Comparison of ENCODE assay signal across 19 cellular contexts in the genomic region with DNA sequence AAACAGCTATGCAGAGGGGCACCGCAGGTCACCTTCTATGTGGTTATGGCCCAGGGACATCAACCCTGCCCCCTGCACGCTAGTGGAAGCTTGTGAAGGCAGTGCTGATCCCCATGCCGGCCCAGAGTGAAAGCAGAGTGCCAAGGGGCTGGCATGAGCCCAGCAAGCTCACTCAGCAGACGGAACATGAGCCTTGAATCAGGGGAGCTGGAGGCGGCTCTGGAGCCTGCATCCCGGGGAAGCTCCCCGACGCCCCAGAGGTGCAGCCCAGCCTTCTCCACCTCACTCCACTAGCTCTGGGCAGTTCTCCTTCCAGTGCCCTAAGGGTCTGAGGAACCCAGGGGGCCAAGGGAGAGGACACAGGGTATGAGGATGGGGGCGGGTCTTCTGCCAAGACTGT. TPM values are rescaled to one million over a fixed set of nuclear protein-coding genes. Genes with fewer than 3 reads are reported as not detected.
DNase-seq lines count a peak whose midpoint lies in the region; ATAC-seq and TF ChIP-seq lines count a peak whose summit lies in the region.
"Had no signal": no experiment of that assay in that cellular context is flagged by ENCODE, and none has a peak within 500 bp of the region (broad histone marks: within the 10 kb centered on the region; RNA-seq: fewer than 3 reads in every experiment).

No MANE protein-coding gene starts in this region.

- H3K9me3 Mint-ChIP-seq in stimulated activated effector memory CD8-positive, alpha-beta T cell treated with anti-CD3 and anti-CD28 coated beads, Interleukin-12 subunit alpha, Interleukin-12 subunit beta, amount 100 ng/mL, for 72 hours, result no peaks in the 10 kb centered on the region
- H3K9me3 Mint-ChIP-seq in HFFc6, result peaks cover 5% of the 10 kb centered on the region; the same call in 1 of the 2 replicates
- no peaks in the 10 kb centered on the region for H3K9me3 Mint-ChIP-seq in activated naive CD4-positive, alpha-beta T cell treated with anti-CD3 and anti-CD28 coated beads, Interleukin-2, amount 10 ng/mL, durations not matched to agents 7 days and 5 days
- H3K9me3 Mint-ChIP-seq: activated CD8-positive, alpha-beta T cell treated with anti-CD3 and anti-CD28 coated beads for 36 hours had no signal

- TF ChIP-seq POLR2A in spleen (IDR thresholded peaks at IDR 0.05), result no peak

- peaks cover 8% of the 10 kb centered on the region for H3K27me3 Mint-ChIP-seq in HFFc6 (ENCODE audit: insufficient read depth)
- H3K27me3 Mint-ChIP-seq in activated naive CD4-positive, alpha-beta T cell treated with anti-CD3 and anti-CD28 coated beads, Interleukin-2, amount 10 ng/mL, durations not matched to agents 7 days and 5 days, result no peaks in the 10 kb centered on the region
- H3K27me3 Mint-ChIP-seq: activated CD8-positive, alpha-beta T cell treated with anti-CD3 and anti-CD28 coated beads for 36 hours; progenitor cell of endocrine pancreas had no signal

- H3F3A ChIP-seq in GM23248 (ENCODE audit: insufficient read depth), result peaks cover 19% of the 10 kb centered on the region

- peaks cover 19% of the 10 kb centered on the region for H3K79me2 ChIP-seq in GM23248 (ENCODE audit: insufficient read depth)

- H3K36me3 ChIP-seq in GM23248 (ENCODE audit: low read depth) (peaks cover 14% of the 10 kb centered on the region), spleen (peaks cover 5 to 100% (median 65%) of the 10 kb centered on the region in 6 donors)

- peak overlapping the region; percentile 89 for H3K27ac Mint-ChIP-seq in stimulated activated effector memory CD8-positive, alpha-beta T cell treated with anti-CD3 and anti-CD28 coated beads, Interleukin-12 subunit alpha, Interleukin-12 subunit beta, amount 100 ng/mL, for 72 hours
- H3K27ac Mint-ChIP-seq in HFFc6, result no peak overlapping the region
- H3K27ac Mint-ChIP-seq in activated naive CD4-positive, alpha-beta T cell treated with anti-CD3 and anti-CD28 coated beads, Interleukin-2, amount 10 ng/mL, durations not matched to agents 7 days and 5 days, result no peak overlapping the region
- H3K27ac Mint-ChIP-seq: progenitor cell of endocrine pancreas had no signal

- WGBS in GM23248 (ENCODE audit: low coverage in 1 of 2, low lambda C conversion rate in 2 of 2, missing lambda C conversion rate in 2 of 2), 2 experiments, result 40 to 41% methylated on average over 8 to 9 of the region's 9 CpGs
- WGBS in spleen, 5 donors, result 80 to 91% (median 86%) methylated on average over 6 to 9 of the region's 9 CpGs

- intact Hi-C loops in spleen (cut with DNase I; ENCODE audit: low total_unique reads), result no loop called here

- no peaks in the 10 kb centered on the region for H3K9me3 ChIP-seq in GM23248 (ENCODE audit: low read depth)
- H3K9me3 ChIP-seq in spleen, result no peaks in the 10 kb centered on the region
- H3K9me3 ChIP-seq: breast epithelium had no signal

- peaks cover 23% of the 10 kb centered on the region for H3K4me1 Mint-ChIP-seq in stimulated activated effector memory CD8-positive, alpha-beta T cell treated with anti-CD3 and anti-CD28 coated beads, Interleukin-12 subunit alpha, Interleukin-12 subunit beta, amount 100 ng/mL, for 72 hours
- H3K4me1 Mint-ChIP-seq in HFFc6 (ENCODE audit: low read depth), result peaks cover 46% of the 10 kb centered on the region
- no peaks in the 10 kb centered on the region for H3K4me1 Mint-ChIP-seq in activated naive CD4-positive, alpha-beta T cell treated with anti-CD3 and anti-CD28 coated beads, Interleukin-2, amount 10 ng/mL, durations not matched to agents 7 days and 5 days

- no peak overlapping the region for H3K4me2 ChIP-seq in GM23248 (ENCODE audit: unreplicated experiment)
- H3K4me2 ChIP-seq: KMS-11 had no signal

- H3K4me3 ChIP-seq in GM23248 (no peak overlapping the region), spleen (no peak overlapping the region)
- H3K4me3 ChIP-seq: breast epithelium, SK-N-MC had no signal

- no peak overlapping the region for H3K27ac ChIP-seq in GM23248
- peak overlapping the region in 3 of 8 donors; percentile 14 to 24 (median 20) for H3K27ac ChIP-seq in spleen
- H3K27ac ChIP-seq: KMS-11, SK-N-MC had no signal

- TF ChIP-seq CTCF in spleen (IDR thresholded peaks at IDR 0.05 in 8 of 11, conservative IDR thresholded peaks at IDR 0.05 in 3 of 11) (no peak), HFFc6 (IDR thresholded peaks at IDR 0.05) (no peak)

- CTCF ChIA-PET in activated naive CD4-positive, alpha-beta T cell treated with anti-CD3 and anti-CD28 coated beads, Interleukin-2, amount 10 ng/mL, durations not matched to agents 7 days and 5 days (lab: Charles Lee), result interaction anchor here (0.8 to 1.1 kb wide), 2 partner anchors 13 to 390 kb away, joined by 3 to 4 read pairs; no protein-coding TSS in a partner anchor

- H3K4me1 ChIP-seq in GM23248 (ENCODE audit: insufficient read depth), result peaks cover 40% of the 10 kb centered on the region
- H3K4me1 ChIP-seq in spleen, result peaks cover 0 to 24% (median 15%) of the 10 kb centered on the region in 6 donors

- DNase-seq in GM23248 (peak; percentile 75), cerebellum (ENCODE audit: low spot score) (peak; percentile 80), hippocampal formation (lab: John Stamatoyannopoulos, UW) (peak; percentile 27 to 30), spleen (no peak), HFFc6 (no peak)
- DNase-seq in stimulated activated effector memory CD8-positive, alpha-beta T cell treated with anti-CD3 and anti-CD28 coated beads, Interleukin-12 subunit alpha, Interleukin-12 subunit beta, amount 100 ng/mL, for 72 hours (ENCODE audit: low spot score in 2 of 2), result no peak
- DNase-seq in activated naive CD4-positive, alpha-beta T cell treated with anti-CD3 and anti-CD28 coated beads, Interleukin-2, amount 10 ng/mL, durations not matched to agents 7 days and 5 days, result no peak
- DNase-seq: activated CD8-positive, alpha-beta T cell treated with anti-CD3 and anti-CD28 coated beads for 36 hours; glutamatergic neuron; kidney glomerular epithelial cell; NCI-H1436; NCI-H2227 treated with DMSO at 0.1 percent for 48 hours; stimulated activated CD8-positive, alpha-beta memory T cell treated with anti-CD3 and anti-CD28 coated beads, Interleukin-4, amount 100 ng/mL, for 48 hours had no signal

- in situ Hi-C loops in GM23248 (cut with MboI), result loop anchor here (25.0 kb wide), 2 partner anchors 130 to 380 kb away; partner anchors contain the start of genes REX1BD and UPF1

- H3K27me3 ChIP-seq in GM23248 (replicated peaks; ENCODE audit: insufficient read depth), result no peaks in the 10 kb centered on the region
- no peaks in the 10 kb centered on the region for H3K27me3 ChIP-seq in spleen (replicated peaks in 1 of 7)
- H3K27me3 ChIP-seq: breast epithelium had no signal

- peaks cover 99% of the 10 kb centered on the region for H3K36me3 Mint-ChIP-seq in stimulated activated effector memory CD8-positive, alpha-beta T cell treated with anti-CD3 and anti-CD28 coated beads, Interleukin-12 subunit alpha, Interleukin-12 subunit beta, amount 100 ng/mL, for 72 hours
- peaks cover 30% of the 10 kb centered on the region for H3K36me3 Mint-ChIP-seq in HFFc6 (ENCODE audit: low read depth)
- H3K36me3 Mint-ChIP-seq in activated naive CD4-positive, alpha-beta T cell treated with anti-CD3 and anti-CD28 coated beads, Interleukin-2, amount 10 ng/mL, durations not matched to agents 7 days and 5 days, result peaks cover 15% of the 10 kb centered on the region

- no peak for ATAC-seq in stimulated activated effector memory CD8-positive, alpha-beta T cell treated with anti-CD3 and anti-CD28 coated beads, Interleukin-12 subunit alpha, Interleukin-12 subunit beta, amount 100 ng/mL, for 72 hours
- no peak for ATAC-seq in HG02938 (IDR thresholded peaks at IDR 0.05; ENCODE audit: unreplicated experiment)
- ATAC-seq: activated CD8-positive, alpha-beta T cell treated with anti-CD3 and anti-CD28 coated beads for 36 hours had no signal

- H2AFZ ChIP-seq in GM23248, result no peak overlapping the region

- H3K9me2 ChIP-seq in GM23248 (ENCODE audit: insufficient read depth), result no peaks in the 10 kb centered on the region

- H3K9ac ChIP-seq in GM23248, result no peak overlapping the region
- H3K9ac ChIP-seq: KMS-11 had no signal

- H4K20me1 ChIP-seq in GM23248 (ENCODE audit: insufficient read depth), result no peaks in the 10 kb centered on the region

- H3K4me3 Mint-ChIP-seq in stimulated activated effector memory CD8-positive, alpha-beta T cell treated with anti-CD3 and anti-CD28 coated beads, Interleukin-12 subunit alpha, Interleukin-12 subunit beta, amount 100 ng/mL, for 72 hours, result no peak overlapping the region
- H3K4me3 Mint-ChIP-seq in HFFc6, result no peak overlapping the region
- no peak overlapping the region for H3K4me3 Mint-ChIP-seq in activated naive CD4-positive, alpha-beta T cell treated with anti-CD3 and anti-CD28 coated beads, Interleukin-2, amount 10 ng/mL, durations not matched to agents 7 days and 5 days
- H3K4me3 Mint-ChIP-seq: activated CD8-positive, alpha-beta T cell treated with anti-CD3 and anti-CD28 coated beads for 36 hours had no signal

RNA-seq across cellular contexts. Expression of gene ISYNA1, which starts 19.0 kb away (rescaled TPM):
- total RNA-seq in GM23248 (2014; rRNA removed; shearing (Covaris generic)), result 5.5 and 8.9 TPM in 2 replicates
- polyA plus RNA-seq in GM23248 (2016; fragmentation: Nextera tagmentation; extraction: Ambion mirVana) (12.3 and 17.2 TPM in 2 replicates), spleen (10 to 100 TPM; 31.7 to 58.2 (median 49.0) TPM)
- total RNA-seq in cerebellum (43.2 TPM), spleen (10 to 100 TPM; 37.5 to 82.3 (median 44.4) TPM)
- total RNA-seq in HFFc6 (2021; fragmentation: NEBNext Ultra II Directional; extraction: Animal tissue kit (Norgen Biotek cat#: 25700)), result 1 to 10 TPM; 2.3 to 3.7 (median 3.2) TPM

RNA-seq across cellular contexts. Expression of gene SSBP4, which starts 37.8 kb away (rescaled TPM):
- total RNA-seq in GM23248 (2014; rRNA removed; shearing (Covaris generic)), result 156 and 169 TPM in 2 replicates
- polyA plus RNA-seq in GM23248 (2016; fragmentation: Nextera tagmentation; extraction: Ambion mirVana) (46.5 and 46.9 TPM in 2 replicates), spleen (100 to 1,000 TPM in 1 of 3 donors, 10 to 100 TPM in 2; 80.6 to 143 (median 94.9) TPM)
- total RNA-seq in cerebellum (32.2 TPM), spleen (100 to 1,000 TPM in 1 of 7 donors, 10 to 100 TPM in 6; 56.3 to 103 (median 82.4) TPM)
- 10 to 100 TPM; 76.4 to 84.3 (median 80.4) TPM for total RNA-seq in HFFc6 (2021; fragmentation: NEBNext Ultra II Directional; extraction: Animal tissue kit (Norgen Biotek cat#: 25700))

RNA-seq across cellular contexts. Expression of gene LRRC25, which starts 59.6 kb away (rescaled TPM):
- not detected in 2 replicates for total RNA-seq in GM23248 (2014; rRNA removed; shearing (Covaris generic))
- not detected in 2 replicates for polyA plus RNA-seq in GM23248 (2016; fragmentation: Nextera tagmentation; extraction: Ambion mirVana)
- total RNA-seq in cerebellum, result 1.00 TPM
- 100 to 1,000 TPM in 3 of 7 donors, 10 to 100 TPM in 4; 82.2 to 164 (median 90.5) TPM for total RNA-seq in spleen
- 10 to 100 TPM; 14.6 to 32.2 (median 16.0) TPM for polyA plus RNA-seq in spleen
- not detected for total RNA-seq in HFFc6 (2021; fragmentation: NEBNext Ultra II Directional; extraction: Animal tissue kit (Norgen Biotek cat#: 25700))
- total RNA-seq: activated CD8-positive, alpha-beta T cell treated with anti-CD3 and anti-CD28 coated beads for 36 hours; myocyte; progenitor cell of endocrine pancreas had no signal

Comparison
In these comparisons a context has a peak if more than half of its experiments do, and no peak if none do; other contexts are left out.
1. DNase-seq: peak in GM23248 (single experiment), cerebellum (single experiment) and hippocampal formation (2 of 2); none in stimulated activated effector memory CD8-positive, alpha-beta T cell treated with anti-CD3 and anti-CD28 coated beads, Interleukin-12 subunit alpha, Interleukin-12 subunit beta, amount 100 ng/mL, for 72 hours (0 of 2), spleen (single experiment), HFFc6 (single experiment) and activated naive CD4-positive, alpha-beta T cell treated with anti-CD3 and anti-CD28 coated beads, Interleukin-2, amount 10 ng/mL, durations not matched to agents 7 days and 5 days (single experiment).
2. RNA of gene LRRC25, which starts 59.6 kb away (total RNA-seq): 82.2 to 164 TPM in spleen; 1.00 TPM in cerebellum (single experiment), not detected in GM23248 and not detected in HFFc6; every median in the first group is over 10 times any median in the second.